9 cellular contexts compared by ENCODE assay signal in genomic region chr2:31812051-31812798, GRCh38.
DNase-seq lines count a peak whose midpoint lies in the region; ATAC-seq and TF ChIP-seq lines count a peak whose summit lies in the region.
"Had no signal": no experiment of that assay in that cellular context is flagged by ENCODE, and none has a peak within 500 bp of the region (broad histone marks: within the 10 kb centered on the region; RNA-seq: fewer than 3 reads in every experiment).

No MANE protein-coding gene starts in this region.

- ATAC-seq in HG02840 (IDR thresholded peaks at IDR 0.05; ENCODE audit: low FRiP score, unreplicated experiment) = peak; percentile 96

- CTCF ChIA-PET in MCF 10A (lab: Yijun Ruan, JAX) = interaction anchor here (0.6 to 1.2 kb wide), 3 partner anchors 173 to 1133 kb away, joined by 3 to 8 read pairs (median 3); no protein-coding TSS in a partner anchor
- CTCF ChIA-PET in Calu3 (lab: Charles Lee) = interaction anchor here (0.6 to 0.9 kb wide), 2 partner anchors 136 to 309 kb away, joined by 4 to 10 read pairs; no protein-coding TSS in a partner anchor

- TF ChIP-seq POLR2A in breast epithelium (IDR thresholded peaks at IDR 0.05) (no peak), vagina (IDR thresholded peaks at IDR 0.05) (no peak)

- H3K27ac ChIP-seq in breast epithelium (no peak overlapping the region), vagina (peak overlapping the region; percentile 63), caudate nucleus (ENCODE audit: low read depth, low read length) (no peak overlapping the region)

- TF ChIP-seq CTCF in MCF 10A (IDR thresholded peaks at IDR 0.05; ENCODE audit: unreplicated experiment) = no peak
- TF ChIP-seq CTCF in breast epithelium (IDR thresholded peaks at IDR 0.05) = no peak
- TF ChIP-seq CTCF in vagina (IDR thresholded peaks at IDR 0.05) = no peak
- TF ChIP-seq CTCF in Calu3 (IDR thresholded peaks at IDR 0.05; ENCODE audit: unreplicated experiment) = no peak

- H3K36me3 Mint-ChIP-seq in MCF 10A (ENCODE audit: insufficient read depth, unreplicated experiment) (no peaks in the 10 kb centered on the region), Calu3 (ENCODE audit: insufficient read depth, unreplicated experiment) (no peaks in the 10 kb centered on the region)
- H3K36me3 Mint-ChIP-seq in dendritic cell treated with granulocyte-macrophage colony-stimulating factor and Interleukin-4, amounts not matched to agents 40 ng/mL and 50 ng/mL, for 4 days (ENCODE audit: low read depth) = no peaks in the 10 kb centered on the region

- H3K36me3 ChIP-seq in breast epithelium (no peaks in the 10 kb centered on the region), vagina (no peaks in the 10 kb centered on the region)

- no peaks in the 10 kb centered on the region for H3K9me3 Mint-ChIP-seq in MCF 10A (ENCODE audit: unreplicated experiment)
- H3K9me3 Mint-ChIP-seq in dendritic cell treated with granulocyte-macrophage colony-stimulating factor and Interleukin-4, amounts not matched to agents 40 ng/mL and 50 ng/mL, for 4 days = no peaks in the 10 kb centered on the region
- H3K9me3 Mint-ChIP-seq in Calu3 (ENCODE audit: low read depth, unreplicated experiment) = no peaks in the 10 kb centered on the region
- H3K9me3 Mint-ChIP-seq: neural crest cell had no signal

- POLR2A ChIA-PET in MCF 10A (lab: Yijun Ruan, JAX) = no interaction called here

- H3K4me1 ChIP-seq in breast epithelium (no peaks in the 10 kb centered on the region), vagina (peaks cover 17% of the 10 kb centered on the region)

- no peaks in the 10 kb centered on the region for H3K27me3 ChIP-seq in breast epithelium
- H3K27me3 ChIP-seq in vagina = no peaks in the 10 kb centered on the region

- H3K4me1 Mint-ChIP-seq in MCF 10A (ENCODE audit: insufficient read depth, unreplicated experiment) (no peaks in the 10 kb centered on the region), Calu3 (ENCODE audit: low read depth, unreplicated experiment) (peaks cover 16% of the 10 kb centered on the region)
- H3K4me1 Mint-ChIP-seq in dendritic cell treated with granulocyte-macrophage colony-stimulating factor and Interleukin-4, amounts not matched to agents 40 ng/mL and 50 ng/mL, for 4 days (ENCODE audit: low read depth) = peaks cover 24% of the 10 kb centered on the region
- H3K4me1 Mint-ChIP-seq: neural crest cell had no signal

- H3K4me3 Mint-ChIP-seq in MCF 10A (ENCODE audit: unreplicated experiment) = no peak overlapping the region
- H3K4me3 Mint-ChIP-seq in dendritic cell treated with granulocyte-macrophage colony-stimulating factor and Interleukin-4, amounts not matched to agents 40 ng/mL and 50 ng/mL, for 4 days = peak overlapping the region; percentile 17
- H3K4me3 Mint-ChIP-seq in Calu3 (ENCODE audit: low read depth, unreplicated experiment) = no peak overlapping the region
- H3K4me3 Mint-ChIP-seq: neural crest cell had no signal

- H3K27me3 Mint-ChIP-seq in MCF 10A (ENCODE audit: insufficient read depth, unreplicated experiment) (no peaks in the 10 kb centered on the region), Calu3 (ENCODE audit: unreplicated experiment) (no peaks in the 10 kb centered on the region)
- no peaks in the 10 kb centered on the region for H3K27me3 Mint-ChIP-seq in dendritic cell treated with granulocyte-macrophage colony-stimulating factor and Interleukin-4, amounts not matched to agents 40 ng/mL and 50 ng/mL, for 4 days

- H3K9me3 ChIP-seq in breast epithelium = no peaks in the 10 kb centered on the region
- no peaks in the 10 kb centered on the region for H3K9me3 ChIP-seq in vagina

- BruUV-seq in MCF 10A (replicated peaks; lab: Mats Ljungman, UMichigan) (no TSS peak), Calu3 (replicated peaks; lab: Mats Ljungman, UMichigan) (no TSS peak)

- intact Hi-C loops in MCF 10A (cut with micrococcal nuclease) (no loop called here), breast epithelium (cut with DNase I; ENCODE audit: low total_unique reads) (no loop called here), vagina (cut with DNase I) (no loop called here), Calu3 (cut with micrococcal nuclease; ENCODE audit: unreplicated experiment) (no loop called here)
- intact Hi-C loops in dendritic cell treated with granulocyte-macrophage colony-stimulating factor and Interleukin-4, amounts not matched to agents 40 ng/mL and 50 ng/mL, for 4 days (cut with micrococcal nuclease) = no loop called here

- no peak overlapping the region for H3K4me3 ChIP-seq in breast epithelium
- H3K4me3 ChIP-seq in vagina = no peak overlapping the region

- DNase-seq in MCF 10A (ENCODE audit: unreplicated experiment) = peak; percentile 28
- DNase-seq in breast epithelium (ENCODE audit: low spot score in 2 of 2) = no peak
- DNase-seq in NOMO-1 (lab: John Stamatoyannopoulos, UW; ENCODE audit: unreplicated experiment in 2 of 2) = peak; percentile 28 to 78
- DNase-seq in vagina (ENCODE audit: extremely low spot score in 2 of 2) = no peak
- DNase-seq in caudate nucleus (lab: John Stamatoyannopoulos, UW) = no peak
- no peak for DNase-seq in Calu3

- H3K27ac Mint-ChIP-seq in MCF 10A (ENCODE audit: low read depth, unreplicated experiment) (no peak overlapping the region), Calu3 (ENCODE audit: unreplicated experiment) (no peak overlapping the region)
- peak overlapping the region; percentile 80 for H3K27ac Mint-ChIP-seq in dendritic cell treated with granulocyte-macrophage colony-stimulating factor and Interleukin-4, amounts not matched to agents 40 ng/mL and 50 ng/mL, for 4 days

Comparison
In these comparisons a context has a peak if more than half of its experiments do, and no peak if none do; other contexts are left out.
1. DNase-seq: peak in MCF 10A (single experiment) and NOMO-1 (2 of 2); none in breast epithelium (0 of 2), vagina (0 of 2), caudate nucleus (0 of 61) and Calu3 (single experiment).